Comparison of ENCODE assay signal across 1 cellular context in the genomic region with DNA sequence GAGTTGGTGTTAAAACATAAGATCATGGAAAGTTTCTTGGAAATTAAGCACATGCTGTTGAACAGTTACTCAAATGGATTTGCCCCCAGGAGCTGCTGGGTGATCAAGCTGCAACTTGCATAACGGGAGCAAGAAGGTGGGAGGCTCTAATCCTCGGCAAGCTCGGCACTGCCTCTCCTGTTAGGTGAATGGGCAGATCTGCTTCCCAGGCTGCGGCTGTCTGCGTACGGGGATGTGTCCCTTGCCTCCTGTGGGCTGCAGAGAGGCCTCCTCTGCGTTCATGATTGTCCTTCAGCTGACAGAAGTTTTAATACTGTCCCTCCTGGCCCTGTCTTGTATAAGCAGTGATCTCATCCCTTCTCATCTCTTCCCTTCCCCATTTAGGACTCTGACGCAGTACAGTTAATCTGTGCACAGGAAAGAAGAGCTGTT.
TF ChIP-seq lines count a peak whose summit lies in the region.

No MANE protein-coding gene starts in this region.

TF ChIP-seq in HepG2, 621 proteins besides CTCF, POLR2A, EP300 and RAD21 (continued from another document):
- TF ChIP-seq ZNF782 (CRISPR knock-in tag; IDR thresholded peaks at IDR 0.05; ENCODE audit: borderline replicate concordance) (no peak), ZNF850 (CRISPR knock-in tag; conservative IDR thresholded peaks at IDR 0.05) (no peak), ZNF780A (CRISPR knock-in tag; IDR thresholded peaks at IDR 0.05) (no peak), ZMYM2 (CRISPR knock-in tag; IDR thresholded peaks at IDR 0.05) (no peak), ZNF264 (CRISPR knock-in tag; IDR thresholded peaks at IDR 0.05) (no peak), ZNF75D (CRISPR knock-in tag; IDR thresholded peaks at IDR 0.05; ENCODE audit: borderline replicate concordance) (no peak), TOE1 (CRISPR knock-in tag; IDR thresholded peaks at IDR 0.05) (no peak), ZC3H13 (CRISPR knock-in tag; IDR thresholded peaks at IDR 0.05) (no peak), CBFB (CRISPR knock-in tag; IDR thresholded peaks at IDR 0.05) (no peak), KLF13 (CRISPR knock-in tag; IDR thresholded peaks at IDR 0.05) (no peak), KDM3A (CRISPR knock-in tag; IDR thresholded peaks at IDR 0.05; ENCODE audit: low read depth) (no peak), ZNF451 (CRISPR knock-in tag; IDR thresholded peaks at IDR 0.05) (no peak), ZNF503 (CRISPR knock-in tag; IDR thresholded peaks at IDR 0.05) (no peak), ZNF160 (CRISPR knock-in tag; IDR thresholded peaks at IDR 0.05) (no peak)
- TF ChIP-seq, protein P1, sequence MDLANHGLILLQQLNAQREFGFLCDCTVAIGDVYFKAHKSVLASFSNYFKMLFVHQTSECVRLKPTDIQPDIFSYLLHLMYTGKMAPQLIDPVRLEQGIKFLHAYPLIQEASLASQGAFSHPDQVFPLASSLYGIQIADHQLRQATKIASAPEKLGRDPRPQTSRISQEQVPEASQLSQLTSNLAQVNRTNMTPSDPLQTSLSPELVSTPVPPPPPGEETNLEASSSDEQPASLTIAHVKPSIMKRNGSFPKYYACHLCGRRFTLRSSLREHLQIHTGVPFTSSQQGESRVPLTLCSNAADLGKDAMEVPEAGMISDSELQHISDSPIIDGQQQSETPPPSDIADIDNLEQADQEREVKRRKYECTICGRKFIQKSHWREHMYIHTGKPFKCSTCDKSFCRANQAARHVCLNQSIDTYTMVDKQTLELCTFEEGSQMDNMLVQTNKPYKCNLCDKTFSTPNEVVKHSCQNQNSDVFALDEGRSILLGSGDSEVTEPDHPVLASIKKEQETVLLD (CRISPR knock-in tag; IDR thresholded peaks at IDR 0.05; ENCODE audit: low read depth), result no peak
